Comparison of ENCODE assay signal across 1 cellular context in genomic region chr14:52550661-52551060, GRCh38.
TF ChIP-seq lines count a peak whose summit lies in the region.

No MANE protein-coding gene starts in this region.

TF ChIP-seq in H1, 55 proteins besides CTCF, POLR2A, EP300 and RAD21:
- TF ChIP-seq CBX5 (IDR thresholded peaks at IDR 0.05; ENCODE audit: low read depth, low read length): no peak
- no peak for TF ChIP-seq SP4 (IDR thresholded peaks at IDR 0.05; ENCODE audit: low read length)
- no peak for TF ChIP-seq BCL11A (IDR thresholded peaks at IDR 0.05; ENCODE audit: low read depth in 2 of 2, low read length in 2 of 2)
- TF ChIP-seq TAF7 (optimal IDR thresholded peaks at IDR 0.05; ENCODE audit: borderline replicate concordance, low read depth, low read length): no peak
- TF ChIP-seq RNF2 (IDR thresholded peaks at IDR 0.05; ENCODE audit: borderline replicate concordance, low read depth, low read length, missing control alignments, poor library complexity, severe bottlenecking): no peak
- TF ChIP-seq GTF2F1 (IDR thresholded peaks at IDR 0.05; ENCODE audit: borderline replicate concordance, low read depth, low read length): no peak
- no peak for TF ChIP-seq FOSL1 (IDR thresholded peaks at IDR 0.05; ENCODE audit: insufficient read depth, low read depth, low read length)
- no peak for TF ChIP-seq MAX (IDR thresholded peaks at IDR 0.05)
- TF ChIP-seq MAFK (IDR thresholded peaks at IDR 0.05; ENCODE audit: low read depth, low read length): no peak
- no peak for TF ChIP-seq TBP (IDR thresholded peaks at IDR 0.05; ENCODE audit: low read depth, low read length)
- TF ChIP-seq ASH2L (IDR thresholded peaks at IDR 0.05; ENCODE audit: low read length): no peak
- TF ChIP-seq HDAC2 (IDR thresholded peaks at IDR 0.05; ENCODE audit: borderline replicate concordance in 1 of 2, low read depth in 2 of 2, low read length in 2 of 2): no peak
- TF ChIP-seq USF2 (IDR thresholded peaks at IDR 0.05; ENCODE audit: low read length): no peak
- TF ChIP-seq POLR2AphosphoS5 (IDR thresholded peaks at IDR 0.05; ENCODE audit: low read depth, low read length): no peak
